ENCODE assay signal across 1 cellular context in the genomic region with DNA sequence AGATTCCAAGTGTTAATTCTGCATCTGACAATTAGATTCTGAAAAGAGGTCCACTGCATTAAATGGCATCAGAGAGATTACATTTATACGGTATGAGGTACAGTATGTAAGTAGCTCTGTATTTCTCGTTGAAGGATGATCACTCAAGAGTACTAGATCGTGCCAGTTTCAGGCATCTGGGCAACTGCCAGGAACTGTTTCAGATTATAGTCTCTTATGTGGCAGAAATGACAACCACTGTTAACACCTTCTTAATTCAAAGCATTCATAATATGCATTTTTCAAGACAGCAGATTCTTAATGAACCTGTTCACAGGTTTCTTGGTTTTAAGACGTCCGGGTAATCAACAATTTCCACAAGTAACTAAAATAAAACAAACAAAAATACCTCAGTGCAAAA.
TF ChIP-seq lines count a peak whose summit lies in the region.

No MANE protein-coding gene starts in this region.

TF ChIP-seq in GM23338, 12 proteins besides CTCF, POLR2A, EP300 and RAD21 (continued from another document):
- TF ChIP-seq, protein P1, sequence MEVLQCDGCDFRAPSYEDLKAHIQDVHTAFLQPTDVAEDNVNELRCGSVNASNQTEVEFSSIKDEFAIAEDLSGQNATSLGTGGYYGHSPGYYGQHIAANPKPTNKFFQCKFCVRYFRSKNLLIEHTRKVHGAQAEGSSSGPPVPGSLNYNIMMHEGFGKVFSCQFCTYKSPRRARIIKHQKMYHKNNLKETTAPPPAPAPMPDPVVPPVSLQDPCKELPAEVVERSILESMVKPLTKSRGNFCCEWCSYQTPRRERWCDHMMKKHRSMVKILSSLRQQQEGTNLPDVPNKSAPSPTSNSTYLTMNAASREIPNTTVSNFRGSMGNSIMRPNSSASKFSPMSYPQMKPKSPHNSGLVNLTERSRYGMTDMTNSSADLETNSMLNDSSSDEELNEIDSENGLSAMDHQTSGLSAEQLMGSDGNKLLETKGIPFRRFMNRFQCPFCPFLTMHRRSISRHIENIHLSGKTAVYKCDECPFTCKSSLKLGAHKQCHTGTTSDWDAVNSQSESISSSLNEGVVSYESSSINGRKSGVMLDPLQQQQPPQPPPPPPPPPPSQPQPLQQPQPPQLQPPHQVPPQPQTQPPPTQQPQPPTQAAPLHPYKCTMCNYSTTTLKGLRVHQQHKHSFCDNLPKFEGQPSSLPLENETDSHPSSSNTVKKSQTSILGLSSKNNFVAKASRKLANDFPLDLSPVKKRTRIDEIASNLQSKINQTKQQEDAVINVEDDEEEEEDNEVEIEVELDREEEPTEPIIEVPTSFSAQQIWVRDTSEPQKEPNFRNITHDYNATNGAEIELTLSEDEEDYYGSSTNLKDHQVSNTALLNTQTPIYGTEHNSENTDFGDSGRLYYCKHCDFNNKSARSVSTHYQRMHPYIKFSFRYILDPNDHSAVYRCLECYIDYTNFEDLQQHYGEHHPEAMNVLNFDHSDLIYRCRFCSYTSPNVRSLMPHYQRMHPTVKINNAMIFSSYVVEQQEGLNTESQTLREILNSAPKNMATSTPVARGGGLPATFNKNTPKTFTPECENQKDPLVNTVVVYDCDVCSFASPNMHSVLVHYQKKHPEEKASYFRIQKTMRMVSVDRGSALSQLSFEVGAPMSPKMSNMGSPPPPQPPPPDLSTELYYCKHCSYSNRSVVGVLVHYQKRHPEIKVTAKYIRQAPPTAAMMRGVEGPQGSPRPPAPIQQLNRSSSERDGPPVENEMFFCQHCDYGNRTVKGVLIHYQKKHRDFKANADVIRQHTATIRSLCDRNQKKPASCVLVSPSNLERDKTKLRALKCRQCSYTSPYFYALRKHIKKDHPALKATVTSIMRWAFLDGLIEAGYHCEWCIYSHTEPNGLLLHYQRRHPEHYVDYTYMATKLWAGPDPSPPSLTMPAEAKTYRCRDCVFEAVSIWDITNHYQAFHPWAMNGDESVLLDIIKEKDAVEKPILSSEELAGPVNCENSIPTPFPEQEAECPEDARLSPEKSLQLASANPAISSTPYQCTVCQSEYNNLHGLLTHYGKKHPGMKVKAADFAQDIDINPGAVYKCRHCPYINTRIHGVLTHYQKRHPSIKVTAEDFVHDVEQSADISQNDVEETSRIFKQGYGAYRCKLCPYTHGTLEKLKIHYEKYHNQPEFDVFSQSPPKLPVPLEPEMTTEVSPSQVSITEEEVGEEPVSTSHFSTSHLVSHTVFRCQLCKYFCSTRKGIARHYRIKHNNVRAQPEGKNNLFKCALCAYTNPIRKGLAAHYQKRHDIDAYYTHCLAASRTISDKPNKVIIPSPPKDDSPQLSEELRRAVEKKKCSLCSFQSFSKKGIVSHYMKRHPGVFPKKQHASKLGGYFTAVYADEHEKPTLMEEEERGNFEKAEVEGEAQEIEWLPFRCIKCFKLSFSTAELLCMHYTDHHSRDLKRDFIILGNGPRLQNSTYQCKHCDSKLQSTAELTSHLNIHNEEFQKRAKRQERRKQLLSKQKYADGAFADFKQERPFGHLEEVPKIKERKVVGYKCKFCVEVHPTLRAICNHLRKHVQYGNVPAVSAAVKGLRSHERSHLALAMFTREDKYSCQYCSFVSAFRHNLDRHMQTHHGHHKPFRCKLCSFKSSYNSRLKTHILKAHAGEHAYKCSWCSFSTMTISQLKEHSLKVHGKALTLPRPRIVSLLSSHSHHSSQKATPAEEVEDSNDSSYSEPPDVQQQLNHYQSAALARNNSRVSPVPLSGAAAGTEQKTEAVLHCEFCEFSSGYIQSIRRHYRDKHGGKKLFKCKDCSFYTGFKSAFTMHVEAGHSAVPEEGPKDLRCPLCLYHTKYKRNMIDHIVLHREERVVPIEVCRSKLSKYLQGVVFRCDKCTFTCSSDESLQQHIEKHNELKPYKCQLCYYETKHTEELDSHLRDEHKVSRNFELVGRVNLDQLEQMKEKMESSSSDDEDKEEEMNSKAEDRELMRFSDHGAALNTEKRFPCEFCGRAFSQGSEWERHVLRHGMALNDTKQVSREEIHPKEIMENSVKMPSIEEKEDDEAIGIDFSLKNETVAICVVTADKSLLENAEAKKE (CRISPR knock-in tag; IDR thresholded peaks at IDR 0.05) = no peak
- TF ChIP-seq CREB1 (CRISPR knock-in tag; IDR thresholded peaks at IDR 0.05; ENCODE audit: low read depth) (no peak), ZNF331 (CRISPR knock-in tag; IDR thresholded peaks at IDR 0.05; ENCODE audit: low read depth) (no peak)
TF ChIP-seq in GM23338: peak in this region for 0.
